In the genomic region with DNA sequence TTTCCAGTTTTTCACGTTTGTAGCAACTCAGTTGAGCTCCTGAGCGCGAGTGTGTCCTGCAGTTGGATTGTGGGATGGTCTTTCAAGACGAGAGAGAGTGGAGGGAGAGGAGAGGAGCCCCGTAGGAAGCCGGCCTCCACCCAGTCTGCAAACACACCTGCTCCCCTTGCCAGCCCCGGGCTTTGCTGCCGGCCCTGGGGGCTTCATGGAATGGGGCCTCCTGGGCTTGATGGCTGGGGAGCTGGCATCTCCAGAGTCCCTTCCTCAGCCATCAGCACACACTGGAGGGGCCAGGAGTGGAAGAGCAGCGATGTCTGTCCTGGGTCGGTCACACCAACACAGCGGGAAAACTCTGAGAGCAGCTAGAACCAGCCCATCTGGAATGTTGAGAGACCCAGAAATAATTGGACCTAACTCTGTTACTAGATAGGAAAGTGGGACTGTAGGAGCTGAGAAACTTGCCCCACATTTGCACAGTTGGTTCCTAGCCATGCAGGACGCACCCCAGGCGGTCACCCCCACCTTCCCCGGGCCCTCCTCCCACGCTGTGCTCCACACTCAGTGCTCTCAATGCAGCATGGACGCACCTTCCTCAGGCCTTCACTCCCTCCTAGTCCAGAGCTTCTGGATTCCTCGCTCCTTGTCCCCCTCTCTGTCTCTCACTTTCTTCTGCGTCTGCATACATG, we compare ENCODE assay signal across 22 cellular contexts.
A peak's percentile ranks its signal among the peaks of the same experiment; 100 is the strongest.
DNase-seq lines count a peak whose midpoint lies in the region; ATAC-seq and TF ChIP-seq lines count a peak whose summit lies in the region.
"Had no signal": no experiment of that assay in that cellular context is flagged by ENCODE, and none has a peak within 500 bp of the region (broad histone marks: within the 10 kb centered on the region; RNA-seq: fewer than 3 reads in every experiment).

No MANE protein-coding gene starts in this region.

- H3K27ac Mint-ChIP-seq in activated CD8-positive, alpha-beta memory T cell treated with anti-CD3 and anti-CD28 coated beads, Interleukin-2, amount 10 ng/mL, durations not matched to agents 7 days and 5 days: no peak overlapping the region
- H3K27ac Mint-ChIP-seq in endothelial cell (ENCODE audit: unreplicated experiment): no peak overlapping the region
- H3K27ac Mint-ChIP-seq: B cell; CD4-positive, CD25-positive, alpha-beta regulatory T cell had no signal

- H3K27ac ChIP-seq in upper lobe of right lung: no peak overlapping the region
- no peak overlapping the region for H3K27ac ChIP-seq in substantia nigra (ENCODE audit: low read depth, low read length, poor library complexity, severe bottlenecking)
- H3K27ac ChIP-seq: 22Rv1, GM23248, HL-60, Peyer's patch had no signal

- no peaks in the 10 kb centered on the region for H3K36me3 ChIP-seq in upper lobe of right lung
- H3K36me3 ChIP-seq: Peyer's patch had no signal

- TF ChIP-seq CTCF in upper lobe of right lung (IDR thresholded peaks at IDR 0.05) (no peak), endothelial cell (IDR thresholded peaks at IDR 0.05; ENCODE audit: unreplicated experiment) (no peak)

- intact Hi-C loops in upper lobe of right lung (cut with DNase I): no loop called here

- no peaks in the 10 kb centered on the region for H3K36me3 Mint-ChIP-seq in activated CD8-positive, alpha-beta memory T cell treated with anti-CD3 and anti-CD28 coated beads, Interleukin-2, amount 10 ng/mL, durations not matched to agents 7 days and 5 days
- H3K36me3 Mint-ChIP-seq in endothelial cell (ENCODE audit: low read depth, unreplicated experiment): no peaks in the 10 kb centered on the region
- H3K36me3 Mint-ChIP-seq: IgD-negative memory B cell had no signal

- H3K4me1 ChIP-seq in upper lobe of right lung: no peaks in the 10 kb centered on the region
- H3K4me1 ChIP-seq: Peyer's patch had no signal

- H3K4me1 Mint-ChIP-seq in activated CD8-positive, alpha-beta memory T cell treated with anti-CD3 and anti-CD28 coated beads, Interleukin-2, amount 10 ng/mL, durations not matched to agents 7 days and 5 days: no peaks in the 10 kb centered on the region
- no peaks in the 10 kb centered on the region for H3K4me1 Mint-ChIP-seq in endothelial cell (ENCODE audit: unreplicated experiment)
- H3K4me1 Mint-ChIP-seq: B cell; CD4-positive, CD25-positive, alpha-beta regulatory T cell; IgD-negative memory B cell had no signal

- ATAC-seq in activated CD8-positive, alpha-beta memory T cell treated with anti-CD3 and anti-CD28 coated beads, Interleukin-2, amount 10 ng/mL, durations not matched to agents 7 days and 5 days: no peak
- ATAC-seq in left lobe of liver (no peak), upper lobe of right lung (peak; percentile 20)
- ATAC-seq: HCT116, Right ventricle myocardium inferior had no signal

- H3K9me3 ChIP-seq in upper lobe of right lung: peaks cover 2% of the 10 kb centered on the region
- H3K9me3 ChIP-seq: Peyer's patch had no signal

- CTCF ChIA-PET in activated CD8-positive, alpha-beta memory T cell treated with anti-CD3 and anti-CD28 coated beads, Interleukin-2, amount 10 ng/mL, durations not matched to agents 7 days and 5 days (lab: Charles Lee): no interaction called here

- no peak overlapping the region for H3K4me3 ChIP-seq in upper lobe of right lung
- H3K4me3 ChIP-seq: GM23248, Peyer's patch had no signal

- H3K4me3 Mint-ChIP-seq in activated CD8-positive, alpha-beta memory T cell treated with anti-CD3 and anti-CD28 coated beads, Interleukin-2, amount 10 ng/mL, durations not matched to agents 7 days and 5 days: no peak overlapping the region
- H3K4me3 Mint-ChIP-seq in endothelial cell (ENCODE audit: unreplicated experiment): no peak overlapping the region
- H3K4me3 Mint-ChIP-seq: B cell; CD4-positive, CD25-positive, alpha-beta regulatory T cell; IgD-negative memory B cell had no signal

- DNase-seq in activated CD8-positive, alpha-beta memory T cell treated with anti-CD3 and anti-CD28 coated beads, Interleukin-2, amount 10 ng/mL, durations not matched to agents 7 days and 5 days: peak; percentile 21
- no peak for DNase-seq in activated CD8-positive, alpha-beta memory T cell treated with anti-CD3 and anti-CD28 coated beads, Interleukin-2, amount 50 U/mL, for 4 hours
- peak; percentile 83 for DNase-seq in NCI-H69 (lab: John Stamatoyannopoulos, UW)
- peak; percentile 33 for DNase-seq in left lobe of liver (ENCODE audit: low spot score)
- DNase-seq in upper lobe of right lung: no peak
- DNase-seq in activated CD4-positive, CD25-positive, alpha-beta regulatory T cell treated with anti-CD3 and anti-CD28 coated beads, Interleukin-2, amount 50 U/mL, for 72 hours: no peak
- DNase-seq in endothelial cell (ENCODE audit: low spot score): no peak
- DNase-seq in substantia nigra (lab: John Stamatoyannopoulos, UW): no peak
- DNase-seq: CD4-positive, CD25-positive, alpha-beta regulatory T cell; GM23248; Kasumi-1; MM.1S; NCI-H1105; NCI-H187; NCI-H446 treated with DMSO at 0.1 percent for 48 hours had no signal

- no peaks in the 10 kb centered on the region for H3K27me3 ChIP-seq in upper lobe of right lung
- H3K27me3 ChIP-seq: Peyer's patch had no signal

- no peaks in the 10 kb centered on the region for H3K27me3 Mint-ChIP-seq in activated CD8-positive, alpha-beta memory T cell treated with anti-CD3 and anti-CD28 coated beads, Interleukin-2, amount 10 ng/mL, durations not matched to agents 7 days and 5 days
- no peaks in the 10 kb centered on the region for H3K27me3 Mint-ChIP-seq in endothelial cell (ENCODE audit: unreplicated experiment)
- H3K27me3 Mint-ChIP-seq: IgD-negative memory B cell had no signal

- H3K9me3 Mint-ChIP-seq in activated CD8-positive, alpha-beta memory T cell treated with anti-CD3 and anti-CD28 coated beads, Interleukin-2, amount 10 ng/mL, durations not matched to agents 7 days and 5 days (ENCODE audit: low read depth): no peaks in the 10 kb centered on the region
- no peaks in the 10 kb centered on the region for H3K9me3 Mint-ChIP-seq in endothelial cell (ENCODE audit: unreplicated experiment)

Comparison
In these comparisons a context has a peak if more than half of its experiments do, and no peak if none do; other contexts are left out.
1. DNase-seq: peak in activated CD8-positive, alpha-beta memory T cell treated with anti-CD3 and anti-CD28 coated beads, Interleukin-2, amount 10 ng/mL, durations not matched to agents 7 days and 5 days (single experiment), NCI-H69 (single experiment) and left lobe of liver (single experiment); none in activated CD8-positive, alpha-beta memory T cell treated with anti-CD3 and anti-CD28 coated beads, Interleukin-2, amount 50 U/mL, for 4 hours (single experiment), upper lobe of right lung (single experiment), activated CD4-positive, CD25-positive, alpha-beta regulatory T cell treated with anti-CD3 and anti-CD28 coated beads, Interleukin-2, amount 50 U/mL, for 72 hours (single experiment), endothelial cell (single experiment) and substantia nigra (0 of 49).